7 cellular contexts compared by ENCODE assay signal in genomic region chr19:10111405-10111811, GRCh38. TPM values are rescaled to one million over a fixed set of nuclear protein-coding genes. Genes with fewer than 3 reads are reported as not detected.
DNase-seq lines count a peak whose midpoint lies in the region; ATAC-seq and TF ChIP-seq lines count a peak whose summit lies in the region.

Gene P2RY11, plus strand, starts transcription at chr19:10111693. Its CDS starts 29 bp downstream, at chr19:10111722.

- CTCF ChIA-PET in PC-9 (lab: Charles Lee): interaction anchor here (0.6 kb wide), 1 partner anchor 91 kb away, joined by 11 read pairs; no protein-coding TSS in a partner anchor

- ATAC-seq in GM18505 (IDR thresholded peaks at IDR 0.05; ENCODE audit: unreplicated experiment) (no peak), GM21515 (IDR thresholded peaks at IDR 0.05; ENCODE audit: unreplicated experiment) (no peak)
- no peak for ATAC-seq in central memory CD8-positive, alpha-beta T cell (replicated peaks; ENCODE audit: extremely low read depth, poor library complexity, severe bottlenecking)
- ATAC-seq in activated CD4-positive, CD25-positive, alpha-beta regulatory T cell treated with anti-CD3 and anti-CD28 coated beads, Interleukin-2, amount 50 U/mL, for 24 hours: no peak

- BruUV-seq in PC-9 (replicated peaks; lab: Mats Ljungman, UMichigan): no TSS peak

- no peaks in the 10 kb centered on the region for H3K9me3 ChIP-seq in PC-9 (ENCODE audit: insufficient read depth, low read depth)

- H3K4me3 ChIP-seq in PC-9: no peak within 1 kb of the TSS

- no peak for TF ChIP-seq CTCF in PC-9 (conservative IDR thresholded peaks at IDR 0.05)

- no peak within 1 kb of the TSS for H3K4me2 ChIP-seq in PC-9

- H3K79me2 ChIP-seq in PC-9 (ENCODE audit: low read depth): peaks cover 33% of the 10 kb centered on the region

- H3K27me3 ChIP-seq in PC-9 (ENCODE audit: insufficient read depth, low read depth): no peaks in the 10 kb centered on the region

- H3K9me3 Mint-ChIP-seq in central memory CD8-positive, alpha-beta T cell: no peaks in the 10 kb centered on the region

- H3K36me3 Mint-ChIP-seq in central memory CD8-positive, alpha-beta T cell (ENCODE audit: insufficient read depth): peaks cover 86% of the 10 kb centered on the region

- H2AFZ ChIP-seq in PC-9: no peak within 1 kb of the TSS

- H3K27me3 Mint-ChIP-seq in central memory CD8-positive, alpha-beta T cell: no peaks in the 10 kb centered on the region

- H4K20me1 ChIP-seq in PC-9 (ENCODE audit: insufficient read depth): peaks cover 72% of the 10 kb centered on the region

- peaks cover 86% of the 10 kb centered on the region for H3F3A ChIP-seq in PC-9 (ENCODE audit: insufficient read depth, low read depth)

- H3K4me3 Mint-ChIP-seq in central memory CD8-positive, alpha-beta T cell: peak within 1 kb of the TSS; percentile 85

- no peak for DNase-seq in PC-9
- DNase-seq in central memory CD8-positive, alpha-beta T cell (ENCODE audit: low spot score in 2 of 2): no peak
- peak; percentile 41 to 68 for DNase-seq in stimulated activated CD4-positive, alpha-beta T cell treated with anti-CD3 and anti-CD28 coated beads, Interleukin-2, amount 100 ng/mL, for 24 hours
- no peak for DNase-seq in NCI-H2171 treated with DMSO at 0.1 percent for 48 hours (lab: John Stamatoyannopoulos, UW)

- H3K27ac Mint-ChIP-seq in central memory CD8-positive, alpha-beta T cell (ENCODE audit: low read depth): peak within 1 kb of the TSS; percentile 99

- TF ChIP-seq POLR2A in GM18505 (IDR thresholded peaks at IDR 0.05; ENCODE audit: borderline replicate concordance, extremely low read depth, insufficient read depth, insufficient read length): peak; percentile 53

- POLR2A ChIA-PET in PC-9 (lab: Charles Lee; ENCODE audit: unreplicated experiment): no interaction called here

- H3K36me3 ChIP-seq in PC-9 (ENCODE audit: low read depth): peaks cover 47% of the 10 kb centered on the region

- H3K4me1 ChIP-seq in PC-9 (replicated peaks; ENCODE audit: insufficient read depth): peaks cover 9% of the 10 kb centered on the region

- H3K9me2 ChIP-seq in PC-9 (ENCODE audit: insufficient read depth): no peaks in the 10 kb centered on the region

- no peak within 1 kb of the TSS for H3K27ac ChIP-seq in PC-9

- H3K4me1 Mint-ChIP-seq in central memory CD8-positive, alpha-beta T cell: peaks cover 59% of the 10 kb centered on the region

- intact Hi-C loops in PC-9 (cut with micrococcal nuclease; ENCODE audit: unreplicated experiment): no loop called here

RNA-seq across cellular contexts. Expression of gene P2RY11, which starts in this region (rescaled TPM):
- total RNA-seq in PC-9 (2021): 23.7 and 27.4 TPM in 2 replicates

Comparison
In these comparisons a context has a peak if more than half of its experiments do, and no peak if none do; other contexts are left out.
1. DNase-seq: peak in stimulated activated CD4-positive, alpha-beta T cell treated with anti-CD3 and anti-CD28 coated beads, Interleukin-2, amount 100 ng/mL, for 24 hours (2 of 2); none in PC-9 (0 of 2), central memory CD8-positive, alpha-beta T cell (0 of 2) and NCI-H2171 treated with DMSO at 0.1 percent for 48 hours (single experiment).